Comparison of ENCODE assay signal across 1 cellular context in genomic region chrX:64976673-64977040, GRCh38.
TF ChIP-seq lines count a peak whose summit lies in the region.

No MANE protein-coding gene starts in this region.

TF ChIP-seq in HCT116, 20 proteins besides CTCF, POLR2A, EP300 and RAD21 (continued from another document):
- TF ChIP-seq, protein P1, sequence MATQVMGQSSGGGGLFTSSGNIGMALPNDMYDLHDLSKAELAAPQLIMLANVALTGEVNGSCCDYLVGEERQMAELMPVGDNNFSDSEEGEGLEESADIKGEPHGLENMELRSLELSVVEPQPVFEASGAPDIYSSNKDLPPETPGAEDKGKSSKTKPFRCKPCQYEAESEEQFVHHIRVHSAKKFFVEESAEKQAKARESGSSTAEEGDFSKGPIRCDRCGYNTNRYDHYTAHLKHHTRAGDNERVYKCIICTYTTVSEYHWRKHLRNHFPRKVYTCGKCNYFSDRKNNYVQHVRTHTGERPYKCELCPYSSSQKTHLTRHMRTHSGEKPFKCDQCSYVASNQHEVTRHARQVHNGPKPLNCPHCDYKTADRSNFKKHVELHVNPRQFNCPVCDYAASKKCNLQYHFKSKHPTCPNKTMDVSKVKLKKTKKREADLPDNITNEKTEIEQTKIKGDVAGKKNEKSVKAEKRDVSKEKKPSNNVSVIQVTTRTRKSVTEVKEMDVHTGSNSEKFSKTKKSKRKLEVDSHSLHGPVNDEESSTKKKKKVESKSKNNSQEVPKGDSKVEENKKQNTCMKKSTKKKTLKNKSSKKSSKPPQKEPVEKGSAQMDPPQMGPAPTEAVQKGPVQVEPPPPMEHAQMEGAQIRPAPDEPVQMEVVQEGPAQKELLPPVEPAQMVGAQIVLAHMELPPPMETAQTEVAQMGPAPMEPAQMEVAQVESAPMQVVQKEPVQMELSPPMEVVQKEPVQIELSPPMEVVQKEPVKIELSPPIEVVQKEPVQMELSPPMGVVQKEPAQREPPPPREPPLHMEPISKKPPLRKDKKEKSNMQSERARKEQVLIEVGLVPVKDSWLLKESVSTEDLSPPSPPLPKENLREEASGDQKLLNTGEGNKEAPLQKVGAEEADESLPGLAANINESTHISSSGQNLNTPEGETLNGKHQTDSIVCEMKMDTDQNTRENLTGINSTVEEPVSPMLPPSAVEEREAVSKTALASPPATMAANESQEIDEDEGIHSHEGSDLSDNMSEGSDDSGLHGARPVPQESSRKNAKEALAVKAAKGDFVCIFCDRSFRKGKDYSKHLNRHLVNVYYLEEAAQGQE (IDR thresholded peaks at IDR 0.05; ENCODE audit: low read depth): no peak
- TF ChIP-seq CBX3 (IDR thresholded peaks at IDR 0.05; ENCODE audit: low read depth): no peak
